Comparison of ENCODE assay signal across 20 cellular contexts in the genomic region with DNA sequence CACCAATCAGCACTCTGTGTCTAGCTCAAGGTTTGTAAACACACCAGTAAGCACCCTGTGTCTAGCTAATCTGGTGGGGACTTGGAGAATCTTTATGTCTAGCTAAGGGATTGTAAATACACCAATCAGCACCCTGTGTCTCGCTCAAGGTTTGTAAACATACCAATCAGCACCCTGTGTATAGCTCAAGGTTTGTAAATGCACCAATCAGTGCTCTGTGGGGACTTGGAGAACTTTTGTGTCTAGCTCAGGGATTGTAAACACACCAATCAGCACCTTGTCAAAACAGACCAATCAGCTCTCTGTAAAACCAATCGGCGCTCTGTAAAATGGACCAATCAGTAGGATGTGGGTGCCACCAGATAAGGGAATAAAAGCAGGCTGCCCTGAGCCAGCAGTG. TPM values are rescaled to one million over a fixed set of nuclear protein-coding genes. Genes with fewer than 3 reads are reported as not detected.
"Had no signal": no experiment of that assay in that cellular context is flagged by ENCODE, and none has a peak within 500 bp of the region (broad histone marks: within the 10 kb centered on the region; RNA-seq: fewer than 3 reads in every experiment).

No MANE protein-coding gene starts in this region.

RNA-seq across cellular contexts. Expression of a gene that starts 7.2 kb away (rescaled TPM):
- total RNA-seq: activated naive CD4-positive, alpha-beta T cell treated with anti-CD3 and anti-CD28 coated beads for 36 hours; activated naive CD4-positive, alpha-beta T cell treated with anti-CD3 and anti-CD28 coated beads, Interleukin-2, amount 50 U/mL, for 72 hours; activated naive CD8-positive, alpha-beta T cell treated with anti-CD3 and anti-CD28 coated beads for 36 hours; activated naive CD8-positive, alpha-beta T cell treated with anti-CD3 and anti-CD28 coated beads, Interleukin-2, amount 10 ng/mL, durations not matched to agents 7 days and 5 days; activated T-cell treated with anti-CD3 and anti-CD28 coated beads, Interleukin-2, amount 50 U/mL, for 4 hours; activated T-cell treated with anti-CD3 and anti-CD28 coated beads, Interleukin-2, amount 50 U/mL, for 72 hours; activated T-helper 1 cell treated with anti-CD3 and anti-CD28 coated beads, Interleukin-12 subunit alpha, Interleukin-12 subunit beta, Interleukin-2, Interleukin-4 antibody, amounts not matched to agents 30 ng/mL and 10 ng/mL and 1 ng/mL, durations not matched to agents 14 hours and 24 hours and 36 hours; activated T-helper 17 cell treated with anti-CD3 and anti-CD28 coated beads, Interleukin-2, amount 50 U/mL, for 72 hours; activated T-helper 2 cell treated with anti-CD3 and anti-CD28 coated beads, Interferon-gamma antibody, Interleukin-2, Interleukin-4, amounts not matched to agents 10 μg/mL and 5 μg/mL and 100 μg/mL, durations not matched to agents 14 hours and 24 hours and 36 hours; adrenal gland; aorta; ascending aorta; body of pancreas; breast epithelium; cardiac muscle cell; cardiac septum; cerebellum; chondrocyte had no signal
- polyA plus RNA-seq: adipose tissue, adrenal gland, aorta, cardiac muscle cell had no signal

RNA-seq across cellular contexts. Expression of a gene that starts 33.9 kb away (rescaled TPM):
- total RNA-seq: activated naive CD4-positive, alpha-beta T cell treated with anti-CD3 and anti-CD28 coated beads for 36 hours; activated naive CD4-positive, alpha-beta T cell treated with anti-CD3 and anti-CD28 coated beads, Interleukin-2, amount 50 U/mL, for 72 hours; activated naive CD8-positive, alpha-beta T cell treated with anti-CD3 and anti-CD28 coated beads for 36 hours; activated naive CD8-positive, alpha-beta T cell treated with anti-CD3 and anti-CD28 coated beads, Interleukin-2, amount 10 ng/mL, durations not matched to agents 7 days and 5 days; activated T-cell treated with anti-CD3 and anti-CD28 coated beads, Interleukin-2, amount 50 U/mL, for 4 hours; activated T-cell treated with anti-CD3 and anti-CD28 coated beads, Interleukin-2, amount 50 U/mL, for 72 hours; activated T-helper 1 cell treated with anti-CD3 and anti-CD28 coated beads, Interleukin-12 subunit alpha, Interleukin-12 subunit beta, Interleukin-2, Interleukin-4 antibody, amounts not matched to agents 30 ng/mL and 10 ng/mL and 1 ng/mL, durations not matched to agents 14 hours and 24 hours and 36 hours; activated T-helper 17 cell treated with anti-CD3 and anti-CD28 coated beads, Interleukin-2, amount 50 U/mL, for 72 hours; activated T-helper 2 cell treated with anti-CD3 and anti-CD28 coated beads, Interferon-gamma antibody, Interleukin-2, Interleukin-4, amounts not matched to agents 10 μg/mL and 5 μg/mL and 100 μg/mL, durations not matched to agents 14 hours and 24 hours and 36 hours; adrenal gland; aorta; ascending aorta; astrocyte; body of pancreas; breast epithelium; cardiac muscle cell; cardiac septum; cerebellum; chondrocyte had no signal
- polyA plus RNA-seq: cardiac muscle cell had no signal
